Comparison of ENCODE assay signal across 8 cellular contexts in the genomic region with DNA sequence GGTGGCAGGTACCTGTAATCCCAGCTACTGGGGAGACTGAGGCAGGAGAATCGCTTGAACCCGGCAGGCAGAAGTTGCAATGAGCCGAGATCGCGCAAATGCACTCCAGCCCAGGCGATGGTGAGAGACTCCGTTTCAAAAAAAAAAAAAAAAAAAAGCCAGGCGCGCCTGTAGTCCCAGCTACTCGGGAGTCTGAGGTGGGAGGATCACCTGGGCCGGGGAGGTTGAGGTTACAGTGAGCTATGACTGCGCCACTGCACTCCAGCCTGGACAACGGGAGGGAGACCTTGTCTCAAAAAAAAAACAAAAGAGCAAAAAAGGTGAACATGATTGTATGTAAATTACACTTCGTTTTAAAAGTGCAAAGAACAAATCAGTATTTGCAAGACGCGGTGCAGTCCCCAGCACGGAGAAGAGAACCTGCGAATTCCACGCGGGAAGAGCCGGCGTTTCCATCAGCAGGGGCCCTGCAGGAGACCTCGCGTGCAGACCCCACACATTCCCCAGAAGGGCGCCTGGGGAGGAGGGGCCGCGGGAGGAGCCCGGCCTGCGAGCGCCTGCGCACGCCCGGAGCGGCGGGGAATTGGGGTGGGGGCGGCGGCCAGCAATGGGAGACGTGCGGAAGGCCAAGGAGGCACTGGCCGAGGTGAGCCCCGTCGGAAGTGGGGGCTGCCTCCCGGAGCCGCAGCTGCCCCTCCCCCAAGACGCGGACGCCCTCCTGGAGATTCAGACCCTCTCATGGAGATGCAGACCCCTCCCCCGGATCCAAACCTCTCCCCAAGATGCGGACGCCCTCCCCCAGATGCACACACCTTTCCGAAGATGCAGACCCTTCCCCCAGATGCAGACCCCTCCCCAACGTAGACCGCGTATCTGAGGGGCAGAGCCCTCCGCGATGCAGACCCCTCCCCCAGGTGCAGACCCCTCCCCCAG.
DNase-seq lines count a peak whose midpoint lies in the region; ATAC-seq and TF ChIP-seq lines count a peak whose summit lies in the region.

No MANE protein-coding gene starts in this region.

- H3K4me3 ChIP-seq in MM.1S (ENCODE audit: low read length) (peak overlapping the region; percentile 67), retinal pigment epithelial cell (ENCODE audit: low read length) (peak overlapping the region; percentile 74)

- H3K9me2 ChIP-seq in MM.1S (replicated peaks; ENCODE audit: insufficient read depth, low read length), result no peaks in the 10 kb centered on the region

- no peaks in the 10 kb centered on the region for H3K27me3 ChIP-seq in MM.1S (replicated peaks; ENCODE audit: insufficient read depth, low read length)

- H2AFZ ChIP-seq in MM.1S (ENCODE audit: low read length), result peak overlapping the region; percentile 67

- H3K36me3 ChIP-seq in MM.1S (replicated peaks; ENCODE audit: insufficient read depth, low read length), result no peaks in the 10 kb centered on the region

- peaks cover 15% of the 10 kb centered on the region for H4K20me1 ChIP-seq in MM.1S (ENCODE audit: insufficient read depth, low read length)

- DNase-seq in DMS79 (lab: John Stamatoyannopoulos, UW) (peak; percentile 46), MM.1S (no peak), head of caudate nucleus (peak in 29 of 42 donors; percentile 22 to 70 (median 39)), retinal pigment epithelial cell (ENCODE audit: low read depth) (no peak), HK-2 (ENCODE audit: unreplicated experiment) (no peak), C1 segment of cervical spinal cord (lab: John Stamatoyannopoulos, UW) (no peak)
- peak; percentile 61 for DNase-seq in activated CD8-positive, alpha-beta memory T cell treated with anti-CD3 and anti-CD28 coated beads, Interleukin-2, amount 50 U/mL, for 48 hours

- H3K79me2 ChIP-seq in MM.1S (ENCODE audit: low read length), result peaks cover 38% of the 10 kb centered on the region

- peak overlapping the region; percentile 92 for H3K4me2 ChIP-seq in MM.1S (ENCODE audit: low read depth, low read length)

- no peak for TF ChIP-seq CTCF in MM.1S (IDR thresholded peaks at IDR 0.05; ENCODE audit: low read length)
- TF ChIP-seq CTCF in retinal pigment epithelial cell (conservative IDR thresholded peaks at IDR 0.05; ENCODE audit: low read depth, low read length), result no peak

- H3K4me1 ChIP-seq in MM.1S (ENCODE audit: low read length), result peaks cover 26% of the 10 kb centered on the region

- no peak overlapping the region for H3K27ac ChIP-seq in MM.1S (ENCODE audit: low read length)

- intact Hi-C loops in head of caudate nucleus (cut with DNase I), result no loop called here

- H3K9me3 ChIP-seq in MM.1S (replicated peaks; ENCODE audit: insufficient read depth, low read length), result no peaks in the 10 kb centered on the region

- H3K9ac ChIP-seq in MM.1S (ENCODE audit: low read length), result peak overlapping the region; percentile 48

- ATAC-seq in GM19452 (IDR thresholded peaks at IDR 0.05; ENCODE audit: unreplicated experiment), result no peak

- H3F3A ChIP-seq in MM.1S (ENCODE audit: insufficient read depth, low read length), result peaks cover 16% of the 10 kb centered on the region; the same call in 1 of the 2 replicates

Comparison
In these comparisons a context has a peak if more than half of its experiments do, and no peak if none do; other contexts are left out.
1. DNase-seq: peak in DMS79 (single experiment), activated CD8-positive, alpha-beta memory T cell treated with anti-CD3 and anti-CD28 coated beads, Interleukin-2, amount 50 U/mL, for 48 hours (single experiment) and head of caudate nucleus (29 of 42); none in MM.1S (single experiment), retinal pigment epithelial cell (single experiment), HK-2 (single experiment) and C1 segment of cervical spinal cord (0 of 14).